Comparison of ENCODE assay signal across 1 cellular context in genomic region chr6:99808992-99809391, GRCh38.
TF ChIP-seq lines count a peak whose summit lies in the region.

No MANE protein-coding gene starts in this region.

TF ChIP-seq in SK-N-SH, 30 proteins besides CTCF, POLR2A, EP300 and RAD21 (continued from another document):
- no peak for TF ChIP-seq REST (IDR thresholded peaks at IDR 0.05; ENCODE audit: low read depth, low read length)
- TF ChIP-seq RXRA (IDR thresholded peaks at IDR 0.05; ENCODE audit: borderline replicate concordance, low read depth) = no peak
- TF ChIP-seq, protein P1, sequence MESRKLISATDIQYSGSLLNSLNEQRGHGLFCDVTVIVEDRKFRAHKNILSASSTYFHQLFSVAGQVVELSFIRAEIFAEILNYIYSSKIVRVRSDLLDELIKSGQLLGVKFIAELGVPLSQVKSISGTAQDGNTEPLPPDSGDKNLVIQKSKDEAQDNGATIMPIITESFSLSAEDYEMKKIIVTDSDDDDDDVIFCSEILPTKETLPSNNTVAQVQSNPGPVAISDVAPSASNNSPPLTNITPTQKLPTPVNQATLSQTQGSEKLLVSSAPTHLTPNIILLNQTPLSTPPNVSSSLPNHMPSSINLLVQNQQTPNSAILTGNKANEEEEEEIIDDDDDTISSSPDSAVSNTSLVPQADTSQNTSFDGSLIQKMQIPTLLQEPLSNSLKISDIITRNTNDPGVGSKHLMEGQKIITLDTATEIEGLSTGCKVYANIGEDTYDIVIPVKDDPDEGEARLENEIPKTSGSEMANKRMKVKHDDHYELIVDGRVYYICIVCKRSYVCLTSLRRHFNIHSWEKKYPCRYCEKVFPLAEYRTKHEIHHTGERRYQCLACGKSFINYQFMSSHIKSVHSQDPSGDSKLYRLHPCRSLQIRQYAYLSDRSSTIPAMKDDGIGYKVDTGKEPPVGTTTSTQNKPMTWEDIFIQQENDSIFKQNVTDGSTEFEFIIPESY (IDR thresholded peaks at IDR 0.05; ENCODE audit: borderline replicate concordance, low read depth) = no peak
- no peak for TF ChIP-seq NFIC (IDR thresholded peaks at IDR 0.05; ENCODE audit: borderline replicate concordance)
- TF ChIP-seq FOSL2 (IDR thresholded peaks at IDR 0.05; ENCODE audit: borderline replicate concordance, low read depth) = no peak
- TF ChIP-seq MXI1 (IDR thresholded peaks at IDR 0.05; ENCODE audit: low read depth, low read length) = no peak
- TF ChIP-seq JUND (IDR thresholded peaks at IDR 0.05) = no peak
- TF ChIP-seq GATA2 (CRISPR knock-in tag; IDR thresholded peaks at IDR 0.05) = no peak
- no peak for TF ChIP-seq NRF1 (IDR thresholded peaks at IDR 0.05; ENCODE audit: low read depth, low read length)
- TF ChIP-seq TEAD4 (IDR thresholded peaks at IDR 0.05; ENCODE audit: borderline replicate concordance, insufficient read depth) = no peak
- TF ChIP-seq TAF1 (IDR thresholded peaks at IDR 0.05; ENCODE audit: borderline replicate concordance, low read depth, low read length) = no peak
- no peak for TF ChIP-seq CHD2 (IDR thresholded peaks at IDR 0.05; ENCODE audit: low read length, partially characterized antibody)
- TF ChIP-seq, protein P2, sequence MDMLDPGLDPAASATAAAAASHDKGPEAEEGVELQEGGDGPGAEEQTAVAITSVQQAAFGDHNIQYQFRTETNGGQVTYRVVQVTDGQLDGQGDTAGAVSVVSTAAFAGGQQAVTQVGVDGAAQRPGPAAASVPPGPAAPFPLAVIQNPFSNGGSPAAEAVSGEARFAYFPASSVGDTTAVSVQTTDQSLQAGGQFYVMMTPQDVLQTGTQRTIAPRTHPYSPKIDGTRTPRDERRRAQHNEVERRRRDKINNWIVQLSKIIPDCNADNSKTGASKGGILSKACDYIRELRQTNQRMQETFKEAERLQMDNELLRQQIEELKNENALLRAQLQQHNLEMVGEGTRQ (IDR thresholded peaks at IDR 0.05; ENCODE audit: borderline replicate concordance, low read depth, low read length) = no peak
- TF ChIP-seq IRF3 (IDR thresholded peaks at IDR 0.05; ENCODE audit: low read depth, low read length) = no peak
